Comparison of ENCODE assay signal across 26 cellular contexts in genomic region chr18:52426462-52426861, GRCh38.
"Had no signal": no experiment of that assay in that cellular context is flagged by ENCODE, and none has a peak within 500 bp of the region (broad histone marks: within the 10 kb centered on the region; RNA-seq: fewer than 3 reads in every experiment).

No MANE protein-coding gene starts in this region.

- H3K27ac ChIP-seq: hepatocyte, left ventricle myocardium inferior, neural progenitor cell, neutrophil, parathyroid adenoma, right atrium auricular region, skin epidermis, stomach, testis, thyroid gland, transverse colon, upper lobe of left lung had no signal

- H3K4me3 ChIP-seq: hepatocyte, left ventricle myocardium inferior, lung, neural progenitor cell, right atrium auricular region, skin epidermis, stomach, testis, thyroid gland, transverse colon, upper lobe of left lung had no signal

- ATAC-seq: natural killer cell; sciatic nerve; stimulated activated naive B cell treated with anti-CD40 and anti-IgM and Interleukin-4, amounts not matched to agents 10 μg/mL and 1 μg/mL and 100 μg/mL, for 72 hours; stimulated activated naive CD8-positive, alpha-beta T cell treated with anti-CD3 and anti-CD28 coated beads, Interleukin-15, Interleukin-2, amounts not matched to agents 100 U/mL and 50 U/mL, for 24 hours had no signal

- H3K27me3 ChIP-seq: neural progenitor cell, neutrophil, right atrium auricular region, stomach, testis, thyroid gland, transverse colon, upper lobe of left lung had no signal

- H3K36me3 ChIP-seq: left ventricle myocardium inferior, neural progenitor cell, neutrophil, right atrium auricular region, stomach, thyroid gland, transverse colon, upper lobe of left lung had no signal

- H3K4me1 ChIP-seq: left ventricle myocardium inferior, neural progenitor cell, parathyroid adenoma, right atrium auricular region, stomach, testis, thyroid gland, transverse colon, upper lobe of left lung had no signal

- DNase-seq: islet precursor cell; left ventricle myocardium inferior; mesendoderm; naive B cell; natural killer cell; nephron progenitor cell; occipital lobe; stimulated activated CD4-positive, alpha-beta T cell treated with anti-CD3 and anti-CD28 coated beads, Interleukin-12 subunit alpha, Interleukin-12 subunit beta, amount 100 ng/mL, for 4 hours; stimulated activated CD4-positive, alpha-beta T cell treated with anti-CD3 and anti-CD28 coated beads, Interleukin-15, amount 100 ng/mL, for 24 hours; stimulated activated CD4-positive, alpha-beta T cell treated with anti-CD3 and anti-CD28 coated beads, Interleukin-2, amount 100 ng/mL, for 24 hours; stimulated activated CD4-positive, alpha-beta T cell treated with anti-CD3 and anti-CD28 coated beads, Interleukin-4, amount 100 ng/mL, for 1 hour; stimulated activated naive B cell treated with anti-CD40 and anti-IgM and Interleukin-4, amounts not matched to agents 10 μg/mL and 1 μg/mL and 100 μg/mL, for 72 hours; stimulated activated naive CD8-positive, alpha-beta T cell treated with anti-CD3 and anti-CD28 coated beads, Interleukin-15, Interleukin-2, amounts not matched to agents 100 U/mL and 50 U/mL, for 24 hours; stomach; testis; thyroid gland; transverse colon; upper lobe of left lung had no signal

- H3K9me3 ChIP-seq: left ventricle myocardium inferior, neutrophil, right atrium auricular region, stomach, testis, thyroid gland, transverse colon, upper lobe of left lung had no signal
